1 cellular context compared by ENCODE assay signal in the genomic region with DNA sequence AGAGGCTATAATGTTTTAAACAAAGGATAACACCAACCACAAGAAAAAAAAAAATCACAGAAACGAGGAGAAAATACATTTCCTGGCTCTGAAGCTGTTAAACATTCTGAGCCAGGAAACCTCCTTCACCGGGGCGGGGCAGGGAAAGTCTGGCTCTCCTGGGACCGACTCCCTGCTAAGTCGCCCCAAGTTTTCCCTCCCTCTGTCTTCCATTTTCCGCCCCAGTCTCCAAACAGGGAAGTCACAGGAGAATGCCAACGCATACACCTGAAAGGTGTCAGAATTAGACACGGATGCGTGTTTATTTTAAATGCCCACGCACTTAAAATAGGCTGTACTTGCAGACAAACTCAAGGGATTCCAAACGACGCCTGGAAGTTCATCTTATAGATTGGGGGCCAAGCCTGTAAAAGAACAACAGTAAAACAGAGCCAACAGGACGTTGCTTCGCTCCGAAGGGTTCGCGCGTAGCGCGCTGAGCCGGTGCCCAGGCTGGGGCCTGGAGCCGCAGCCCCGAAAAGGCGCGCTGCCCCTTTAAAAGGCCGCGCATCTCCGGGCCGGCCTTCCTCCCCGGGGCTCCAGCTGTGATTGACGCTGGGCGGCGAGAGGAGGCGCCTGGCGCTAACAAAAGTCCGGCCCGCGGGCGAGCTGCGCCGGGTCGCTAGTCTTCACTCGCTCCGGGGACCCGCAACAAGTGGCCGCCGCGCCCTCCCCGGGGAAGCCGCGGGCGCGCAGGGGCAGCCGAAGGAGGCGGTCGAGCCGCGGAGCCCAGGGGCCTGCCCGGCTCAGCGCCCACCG.
A peak's percentile ranks its signal among the peaks of the same experiment; 100 is the strongest.
TF ChIP-seq lines count a peak whose summit lies in the region.

A gene (plus strand): TSS at position 653 of the 798 bp plus-strand sequence.

TF ChIP-seq in HepG2, 621 proteins besides CTCF, POLR2A, EP300 and RAD21 (continued from another document):
- TF ChIP-seq, protein P1, sequence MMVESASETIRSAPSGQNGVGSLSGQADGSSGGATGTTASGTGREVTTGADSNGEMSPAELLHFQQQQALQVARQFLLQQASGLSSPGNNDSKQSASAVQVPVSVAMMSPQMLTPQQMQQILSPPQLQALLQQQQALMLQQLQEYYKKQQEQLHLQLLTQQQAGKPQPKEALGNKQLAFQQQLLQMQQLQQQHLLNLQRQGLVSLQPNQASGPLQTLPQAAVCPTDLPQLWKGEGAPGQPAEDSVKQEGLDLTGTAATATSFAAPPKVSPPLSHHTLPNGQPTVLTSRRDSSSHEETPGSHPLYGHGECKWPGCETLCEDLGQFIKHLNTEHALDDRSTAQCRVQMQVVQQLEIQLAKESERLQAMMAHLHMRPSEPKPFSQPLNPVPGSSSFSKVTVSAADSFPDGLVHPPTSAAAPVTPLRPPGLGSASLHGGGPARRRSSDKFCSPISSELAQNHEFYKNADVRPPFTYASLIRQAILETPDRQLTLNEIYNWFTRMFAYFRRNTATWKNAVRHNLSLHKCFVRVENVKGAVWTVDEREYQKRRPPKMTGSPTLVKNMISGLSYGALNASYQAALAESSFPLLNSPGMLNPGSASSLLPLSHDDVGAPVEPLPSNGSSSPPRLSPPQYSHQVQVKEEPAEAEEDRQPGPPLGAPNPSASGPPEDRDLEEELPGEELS (CRISPR knock-in tag; IDR thresholded peaks at IDR 0.05): no peak
- no peak for TF ChIP-seq FLYWCH1 (CRISPR knock-in tag; IDR thresholded peaks at IDR 0.05)
- no peak for TF ChIP-seq ELF3 (CRISPR knock-in tag; IDR thresholded peaks at IDR 0.05)
- TF ChIP-seq, protein P2, sequence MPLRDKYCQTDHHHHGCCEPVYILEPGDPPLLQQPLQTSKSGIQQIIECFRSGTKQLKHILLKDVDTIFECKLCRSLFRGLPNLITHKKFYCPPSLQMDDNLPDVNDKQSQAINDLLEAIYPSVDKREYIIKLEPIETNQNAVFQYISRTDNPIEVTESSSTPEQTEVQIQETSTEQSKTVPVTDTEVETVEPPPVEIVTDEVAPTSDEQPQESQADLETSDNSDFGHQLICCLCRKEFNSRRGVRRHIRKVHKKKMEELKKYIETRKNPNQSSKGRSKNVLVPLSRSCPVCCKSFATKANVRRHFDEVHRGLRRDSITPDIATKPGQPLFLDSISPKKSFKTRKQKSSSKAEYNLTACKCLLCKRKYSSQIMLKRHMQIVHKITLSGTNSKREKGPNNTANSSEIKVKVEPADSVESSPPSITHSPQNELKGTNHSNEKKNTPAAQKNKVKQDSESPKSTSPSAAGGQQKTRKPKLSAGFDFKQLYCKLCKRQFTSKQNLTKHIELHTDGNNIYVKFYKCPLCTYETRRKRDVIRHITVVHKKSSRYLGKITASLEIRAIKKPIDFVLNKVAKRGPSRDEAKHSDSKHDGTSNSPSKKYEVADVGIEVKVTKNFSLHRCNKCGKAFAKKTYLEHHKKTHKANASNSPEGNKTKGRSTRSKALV (CRISPR knock-in tag; IDR thresholded peaks at IDR 0.05): peak; percentile 13
- TF ChIP-seq, protein P3, sequence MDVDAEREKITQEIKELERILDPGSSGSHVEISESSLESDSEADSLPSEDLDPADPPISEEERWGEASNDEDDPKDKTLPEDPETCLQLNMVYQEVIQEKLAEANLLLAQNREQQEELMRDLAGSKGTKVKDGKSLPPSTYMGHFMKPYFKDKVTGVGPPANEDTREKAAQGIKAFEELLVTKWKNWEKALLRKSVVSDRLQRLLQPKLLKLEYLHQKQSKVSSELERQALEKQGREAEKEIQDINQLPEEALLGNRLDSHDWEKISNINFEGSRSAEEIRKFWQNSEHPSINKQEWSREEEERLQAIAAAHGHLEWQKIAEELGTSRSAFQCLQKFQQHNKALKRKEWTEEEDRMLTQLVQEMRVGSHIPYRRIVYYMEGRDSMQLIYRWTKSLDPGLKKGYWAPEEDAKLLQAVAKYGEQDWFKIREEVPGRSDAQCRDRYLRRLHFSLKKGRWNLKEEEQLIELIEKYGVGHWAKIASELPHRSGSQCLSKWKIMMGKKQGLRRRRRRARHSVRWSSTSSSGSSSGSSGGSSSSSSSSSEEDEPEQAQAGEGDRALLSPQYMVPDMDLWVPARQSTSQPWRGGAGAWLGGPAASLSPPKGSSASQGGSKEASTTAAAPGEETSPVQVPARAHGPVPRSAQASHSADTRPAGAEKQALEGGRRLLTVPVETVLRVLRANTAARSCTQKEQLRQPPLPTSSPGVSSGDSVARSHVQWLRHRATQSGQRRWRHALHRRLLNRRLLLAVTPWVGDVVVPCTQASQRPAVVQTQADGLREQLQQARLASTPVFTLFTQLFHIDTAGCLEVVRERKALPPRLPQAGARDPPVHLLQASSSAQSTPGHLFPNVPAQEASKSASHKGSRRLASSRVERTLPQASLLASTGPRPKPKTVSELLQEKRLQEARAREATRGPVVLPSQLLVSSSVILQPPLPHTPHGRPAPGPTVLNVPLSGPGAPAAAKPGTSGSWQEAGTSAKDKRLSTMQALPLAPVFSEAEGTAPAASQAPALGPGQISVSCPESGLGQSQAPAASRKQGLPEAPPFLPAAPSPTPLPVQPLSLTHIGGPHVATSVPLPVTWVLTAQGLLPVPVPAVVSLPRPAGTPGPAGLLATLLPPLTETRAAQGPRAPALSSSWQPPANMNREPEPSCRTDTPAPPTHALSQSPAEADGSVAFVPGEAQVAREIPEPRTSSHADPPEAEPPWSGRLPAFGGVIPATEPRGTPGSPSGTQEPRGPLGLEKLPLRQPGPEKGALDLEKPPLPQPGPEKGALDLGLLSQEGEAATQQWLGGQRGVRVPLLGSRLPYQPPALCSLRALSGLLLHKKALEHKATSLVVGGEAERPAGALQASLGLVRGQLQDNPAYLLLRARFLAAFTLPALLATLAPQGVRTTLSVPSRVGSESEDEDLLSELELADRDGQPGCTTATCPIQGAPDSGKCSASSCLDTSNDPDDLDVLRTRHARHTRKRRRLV (CRISPR knock-in tag; IDR thresholded peaks at IDR 0.05): no peak
- no peak for TF ChIP-seq ZNF776 (CRISPR knock-in tag; IDR thresholded peaks at IDR 0.05)
- TF ChIP-seq NAIF1 (CRISPR knock-in tag; IDR thresholded peaks at IDR 0.05; ENCODE audit: borderline replicate concordance): no peak
- TF ChIP-seq MXD4 (CRISPR knock-in tag; IDR thresholded peaks at IDR 0.05): no peak
- TF ChIP-seq ZNF891 (CRISPR knock-in tag; IDR thresholded peaks at IDR 0.05): no peak
- TF ChIP-seq FOXP1 (IDR thresholded peaks at IDR 0.05): no peak
- TF ChIP-seq FOXP1 (CRISPR knock-in tag; IDR thresholded peaks at IDR 0.05): no peak
- no peak for TF ChIP-seq ZSCAN9 (CRISPR knock-in tag; IDR thresholded peaks at IDR 0.05; ENCODE audit: borderline replicate concordance)
